ENCODE assay signal across 8 cellular contexts in genomic region chr5:123700624-123701023, GRCh38.
A peak's percentile ranks its signal among the peaks of the same experiment; 100 is the strongest.
DNase-seq lines count a peak whose midpoint lies in the region; ATAC-seq, FAIRE-seq and TF ChIP-seq lines count a peak whose summit lies in the region.

No MANE protein-coding gene starts in this region.

- peak; percentile 20 for ATAC-seq in upper lobe of right lung

- FAIRE-seq in HTR-8/SVneo (lab: Jason Lieb, UNC) (peak; percentile 40), bronchial epithelial cell (lab: Jason Lieb, UNC) (peak; percentile 80)

- no peaks in the 10 kb centered on the region for H3K9me3 ChIP-seq in upper lobe of right lung
- H3K9me3 ChIP-seq in spleen: peaks cover 0 to 12% (median under 1%) of the 10 kb centered on the region in 8 donors

- no peaks in the 10 kb centered on the region for H3K4me1 ChIP-seq in upper lobe of right lung
- H3K4me1 ChIP-seq in spleen: no peaks in the 10 kb centered on the region

- H3K36me3 ChIP-seq in bronchial epithelial cell (ENCODE audit: control insufficient read depth, insufficient read depth, low read length): no peaks in the 10 kb centered on the region
- no peaks in the 10 kb centered on the region for H3K36me3 ChIP-seq in upper lobe of right lung
- H3K36me3 ChIP-seq in spleen: no peaks in the 10 kb centered on the region

- H3K27me3 ChIP-seq in bronchial epithelial cell (ENCODE audit: control insufficient read depth, insufficient read depth, low read length) (no peaks in the 10 kb centered on the region), upper lobe of right lung (no peaks in the 10 kb centered on the region), spleen (replicated peaks in 1 of 7) (no peaks in the 10 kb centered on the region)

- H3K27ac ChIP-seq in upper lobe of right lung: peak overlapping the region; percentile 59
- H3K27ac ChIP-seq in spleen: no peak overlapping the region

- peak; percentile 60 for DNase-seq in HTR-8/SVneo (ENCODE audit: insufficient read length, low spot score)
- DNase-seq in bronchial epithelial cell (ENCODE audit: low read depth): peak; percentile 96
- peak; percentile 99 for DNase-seq in kidney glomerular epithelial cell (lab: John Stamatoyannopoulos, UW)
- no peak for DNase-seq in upper lobe of right lung
- DNase-seq in activated CD4-positive, alpha-beta T cell treated with anti-CD3 and anti-CD28 coated beads, Interleukin-2, amount 50 U/mL, for 4 hours: no peak
- DNase-seq in Kasumi-1 (lab: John Stamatoyannopoulos, UW): no peak
- no peak for DNase-seq in stimulated activated CD4-positive, alpha-beta T cell treated with anti-CD3 and anti-CD28 coated beads, Interleukin-2, amount 100 ng/mL, for 24 hours
- DNase-seq in spleen: no peak

- no peak for TF ChIP-seq POLR2A in spleen (IDR thresholded peaks at IDR 0.05)

- WGBS in spleen, 5 donors: 64 to 87% (median 75%) methylated on average over 4 of the region's 4 CpGs

- no peak overlapping the region for H3K4me3 ChIP-seq in bronchial epithelial cell (ENCODE audit: low read depth, low read length)
- H3K4me3 ChIP-seq in upper lobe of right lung: no peak overlapping the region
- H3K4me3 ChIP-seq in spleen: no peak overlapping the region

- TF ChIP-seq CTCF in bronchial epithelial cell (IDR thresholded peaks at IDR 0.05; ENCODE audit: insufficient read depth, low read length, severe bottlenecking) (no peak), upper lobe of right lung (IDR thresholded peaks at IDR 0.05) (no peak), spleen (IDR thresholded peaks at IDR 0.05 in 8 of 11, conservative IDR thresholded peaks at IDR 0.05 in 3 of 11) (no peak)

- intact Hi-C loops in upper lobe of right lung (cut with DNase I): no loop called here
- intact Hi-C loops in spleen (cut with DNase I; ENCODE audit: low total_unique reads): no loop called here

Comparison
In these comparisons a context has a peak if more than half of its experiments do, and no peak if none do; other contexts are left out.
1. DNase-seq: peak in HTR-8/SVneo (single experiment), bronchial epithelial cell (single experiment) and kidney glomerular epithelial cell (single experiment); none in upper lobe of right lung (single experiment), activated CD4-positive, alpha-beta T cell treated with anti-CD3 and anti-CD28 coated beads, Interleukin-2, amount 50 U/mL, for 4 hours (0 of 2), Kasumi-1 (0 of 2), stimulated activated CD4-positive, alpha-beta T cell treated with anti-CD3 and anti-CD28 coated beads, Interleukin-2, amount 100 ng/mL, for 24 hours (0 of 2) and spleen (single experiment).